20 cellular contexts compared by ENCODE assay signal in genomic region chr6:7124114-7124513, GRCh38. TPM values are rescaled to one million over a fixed set of nuclear protein-coding genes. Genes with fewer than 3 reads are reported as not detected.
DNase-seq lines count a peak whose midpoint lies in the region; ATAC-seq and TF ChIP-seq lines count a peak whose summit lies in the region.
"Had no signal": no experiment of that assay in that cellular context is flagged by ENCODE, and none has a peak within 500 bp of the region (broad histone marks: within the 10 kb centered on the region; RNA-seq: fewer than 3 reads in every experiment).

No MANE protein-coding gene starts in this region.

- H3K4me1 ChIP-seq in cardiac muscle cell (ENCODE audit: low read depth): peaks cover 20% of the 10 kb centered on the region
- peaks cover 11 to 68% (median 43%) of the 10 kb centered on the region in 9 donors for H3K4me1 ChIP-seq in heart right ventricle

- no peak for DNase-seq in cardiac muscle cell (ENCODE audit: low read depth in 1 of 2, low spot score in 1 of 2)
- no peak for DNase-seq in heart right ventricle
- DNase-seq in T-helper 17 cell: no peak
- peak; percentile 64 for DNase-seq in myocyte (ENCODE audit: low read depth)
- no peak for DNase-seq in type B pancreatic cell (ENCODE audit: extremely low spot score, unreplicated experiment)
- DNase-seq: activated CD4-positive, alpha-beta T cell treated with anti-CD3 and anti-CD28 coated beads, Interleukin-2, amount 50 U/mL, for 48 hours; activated naive CD8-positive, alpha-beta T cell treated with anti-CD3 and anti-CD28 coated beads, Interleukin-2, amount 50 U/mL, for 24 hours; brain microvascular endothelial cell; CD8-positive, alpha-beta memory T cell; colonic mucosa; NCI-H1105 treated with DMSO at 0.1 percent for 48 hours; NCI-H526 treated with DMSO at 0.1 percent for 48 hours; right cardiac atrium; stimulated activated CD4-positive, alpha-beta T cell treated with anti-CD3 and anti-CD28 coated beads, Interleukin-15, amount 100 ng/mL, for 24 hours had no signal

- H3K27ac Mint-ChIP-seq in T-helper 17 cell (peak overlapping the region; percentile 49), type B pancreatic cell (peak overlapping the region; percentile 73)
- H3K27ac Mint-ChIP-seq: activated naive CD8-positive, alpha-beta T cell treated with anti-CD3 and anti-CD28 coated beads, Interleukin-2, amount 50 U/mL, for 24 hours had no signal

- no peaks in the 10 kb centered on the region for H3K36me3 ChIP-seq in cardiac muscle cell
- peaks cover 0 to 25% (median 3%) of the 10 kb centered on the region in 9 donors for H3K36me3 ChIP-seq in heart right ventricle
- H3K36me3 ChIP-seq: colonic mucosa had no signal

- H3K4me1 Mint-ChIP-seq in T-helper 17 cell: peaks cover 60% of the 10 kb centered on the region
- peaks cover 52% of the 10 kb centered on the region for H3K4me1 Mint-ChIP-seq in type B pancreatic cell (ENCODE audit: unreplicated experiment)

- peaks cover 5% of the 10 kb centered on the region for H3K36me3 Mint-ChIP-seq in T-helper 17 cell (ENCODE audit: low read depth)
- peaks cover 42% of the 10 kb centered on the region for H3K36me3 Mint-ChIP-seq in type B pancreatic cell

- H3K27me3 Mint-ChIP-seq in T-helper 17 cell: no peaks in the 10 kb centered on the region
- H3K27me3 Mint-ChIP-seq in type B pancreatic cell: no peaks in the 10 kb centered on the region
- H3K27me3 Mint-ChIP-seq: activated naive CD8-positive, alpha-beta T cell treated with anti-CD3 and anti-CD28 coated beads, Interleukin-2, amount 50 U/mL, for 24 hours; CD8-positive, alpha-beta memory T cell had no signal

- ATAC-seq in heart right ventricle (no peak), T-helper 17 cell (no peak), GM21825 (IDR thresholded peaks at IDR 0.05; ENCODE audit: unreplicated experiment) (no peak), HG03039 (IDR thresholded peaks at IDR 0.05; ENCODE audit: unreplicated experiment) (no peak), HG02610 (IDR thresholded peaks at IDR 0.05; ENCODE audit: unreplicated experiment) (no peak)
- ATAC-seq: right cardiac atrium, Right ventricle myocardium inferior had no signal

- H3K4me3 ChIP-seq in cardiac muscle cell (no peak overlapping the region), heart right ventricle (no peak overlapping the region)
- H3K4me3 ChIP-seq: colonic mucosa, thoracic aorta had no signal

- H3K27me3 ChIP-seq in cardiac muscle cell: no peaks in the 10 kb centered on the region
- H3K27me3 ChIP-seq in heart right ventricle: no peaks in the 10 kb centered on the region
- H3K27me3 ChIP-seq: brain microvascular endothelial cell, colonic mucosa had no signal

- intact Hi-C loops in heart right ventricle (cut with DNase I): no loop called here

- H3K4me3 Mint-ChIP-seq in T-helper 17 cell (no peak overlapping the region), type B pancreatic cell (no peak overlapping the region)
- H3K4me3 Mint-ChIP-seq: activated naive CD8-positive, alpha-beta T cell treated with anti-CD3 and anti-CD28 coated beads, Interleukin-2, amount 50 U/mL, for 24 hours had no signal

- H3K9me3 ChIP-seq in cardiac muscle cell (ENCODE audit: low read depth) (no peaks in the 10 kb centered on the region), heart right ventricle (no peaks in the 10 kb centered on the region), T-helper 17 cell (ENCODE audit: control insufficient read depth, low read length, poor library complexity, severe bottlenecking) (no peaks in the 10 kb centered on the region)
- H3K9me3 ChIP-seq: colonic mucosa, thoracic aorta had no signal

- no peaks in the 10 kb centered on the region for H3K9me3 Mint-ChIP-seq in type B pancreatic cell
- H3K9me3 Mint-ChIP-seq: activated naive CD8-positive, alpha-beta T cell treated with anti-CD3 and anti-CD28 coated beads, Interleukin-2, amount 50 U/mL, for 24 hours; CD8-positive, alpha-beta memory T cell had no signal

- 77 to 84% methylated on average over 4 of the region's 4 CpGs for WGBS in heart right ventricle, 2 donors

- TF ChIP-seq CTCF in cardiac muscle cell (IDR thresholded peaks at IDR 0.05; ENCODE audit: low read depth, low read length) (no peak), heart right ventricle (IDR thresholded peaks at IDR 0.05) (no peak), type B pancreatic cell (conservative IDR thresholded peaks at IDR 0.05) (no peak)

- H3K27ac ChIP-seq in cardiac muscle cell (peak overlapping the region; percentile 77), heart right ventricle (no peak overlapping the region)
- H3K27ac ChIP-seq: brain microvascular endothelial cell, colonic mucosa, KMS-11, thoracic aorta had no signal

RNA-seq across cellular contexts. Expression of gene RREB1, which starts 16.4 kb away (rescaled TPM):
- total RNA-seq in cardiac muscle cell: 30.5 and 55.3 TPM in 2 replicates
- polyA plus RNA-seq in cardiac muscle cell: 15.4 and 22.1 TPM in 2 replicates
- 10 to 100 TPM; 32.2 to 47.1 (median 36.8) TPM for total RNA-seq in heart right ventricle
- polyA plus RNA-seq in heart right ventricle: 10 to 100 TPM in 1 of 2 donors, 1 to 10 TPM in 1; 3.0 to 11.4 TPM
- 10 to 100 TPM; 34.7 to 48.1 TPM for total RNA-seq in T-helper 17 cell
- 19.6 and 26.4 TPM in 2 replicates for total RNA-seq in myocyte
- polyA plus RNA-seq in myocyte (2012): 8.0 TPM
- 43.9 and 67.0 TPM in 2 replicates for total RNA-seq in type B pancreatic cell (ENCODE audit: low replicate concordance)
